Comparison of ENCODE assay signal across 1 cellular context in the genomic region with DNA sequence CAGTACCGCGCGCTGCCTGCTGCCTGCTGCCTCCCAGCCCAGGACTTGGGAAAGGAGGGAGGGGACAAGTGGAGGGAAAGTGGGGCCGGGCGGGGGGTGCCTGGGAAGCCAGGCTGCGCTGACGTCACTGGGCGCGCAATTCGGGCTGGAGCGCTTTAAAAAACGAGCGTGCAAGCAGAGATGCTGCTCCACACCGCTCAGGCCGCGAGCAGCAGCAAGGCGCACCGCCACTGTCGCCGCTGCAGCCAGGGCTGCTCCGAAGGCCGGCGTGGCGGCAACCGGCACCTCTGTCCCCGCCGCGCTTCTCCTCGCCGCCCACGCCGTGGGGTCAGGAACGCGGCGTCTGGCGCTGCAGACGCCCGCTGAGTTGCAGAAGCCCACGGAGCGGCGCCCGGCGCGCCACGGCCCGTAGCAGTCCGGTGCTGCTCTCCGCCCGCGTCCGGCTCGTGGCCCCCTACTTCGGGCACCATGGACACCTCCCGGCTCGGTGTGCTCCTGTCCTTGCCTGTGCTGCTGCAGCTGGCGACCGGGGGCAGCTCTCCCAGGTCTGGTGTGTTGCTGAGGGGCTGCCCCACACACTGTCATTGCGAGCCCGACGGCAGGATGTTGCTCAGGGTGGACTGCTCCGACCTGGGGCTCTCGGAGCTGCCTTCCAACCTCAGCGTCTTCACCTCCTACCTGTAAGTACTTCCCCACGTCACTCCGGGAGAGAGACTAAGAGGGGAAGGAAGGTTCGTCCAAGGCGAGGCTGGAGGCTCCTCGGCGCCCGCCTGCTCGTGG.
TF ChIP-seq lines count a peak whose summit lies in the region.

A gene with protein sequence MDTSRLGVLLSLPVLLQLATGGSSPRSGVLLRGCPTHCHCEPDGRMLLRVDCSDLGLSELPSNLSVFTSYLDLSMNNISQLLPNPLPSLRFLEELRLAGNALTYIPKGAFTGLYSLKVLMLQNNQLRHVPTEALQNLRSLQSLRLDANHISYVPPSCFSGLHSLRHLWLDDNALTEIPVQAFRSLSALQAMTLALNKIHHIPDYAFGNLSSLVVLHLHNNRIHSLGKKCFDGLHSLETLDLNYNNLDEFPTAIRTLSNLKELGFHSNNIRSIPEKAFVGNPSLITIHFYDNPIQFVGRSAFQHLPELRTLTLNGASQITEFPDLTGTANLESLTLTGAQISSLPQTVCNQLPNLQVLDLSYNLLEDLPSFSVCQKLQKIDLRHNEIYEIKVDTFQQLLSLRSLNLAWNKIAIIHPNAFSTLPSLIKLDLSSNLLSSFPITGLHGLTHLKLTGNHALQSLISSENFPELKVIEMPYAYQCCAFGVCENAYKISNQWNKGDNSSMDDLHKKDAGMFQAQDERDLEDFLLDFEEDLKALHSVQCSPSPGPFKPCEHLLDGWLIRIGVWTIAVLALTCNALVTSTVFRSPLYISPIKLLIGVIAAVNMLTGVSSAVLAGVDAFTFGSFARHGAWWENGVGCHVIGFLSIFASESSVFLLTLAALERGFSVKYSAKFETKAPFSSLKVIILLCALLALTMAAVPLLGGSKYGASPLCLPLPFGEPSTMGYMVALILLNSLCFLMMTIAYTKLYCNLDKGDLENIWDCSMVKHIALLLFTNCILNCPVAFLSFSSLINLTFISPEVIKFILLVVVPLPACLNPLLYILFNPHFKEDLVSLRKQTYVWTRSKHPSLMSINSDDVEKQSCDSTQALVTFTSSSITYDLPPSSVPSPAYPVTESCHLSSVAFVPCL (plus strand): TSS at position 186 of the 780 bp plus-strand sequence. CDS start 283 bp downstream, at position 469.

TF ChIP-seq in HepG2, 621 proteins besides CTCF, POLR2A, EP300 and RAD21 (continued from another document and continues in another):
- TF ChIP-seq, protein P1, sequence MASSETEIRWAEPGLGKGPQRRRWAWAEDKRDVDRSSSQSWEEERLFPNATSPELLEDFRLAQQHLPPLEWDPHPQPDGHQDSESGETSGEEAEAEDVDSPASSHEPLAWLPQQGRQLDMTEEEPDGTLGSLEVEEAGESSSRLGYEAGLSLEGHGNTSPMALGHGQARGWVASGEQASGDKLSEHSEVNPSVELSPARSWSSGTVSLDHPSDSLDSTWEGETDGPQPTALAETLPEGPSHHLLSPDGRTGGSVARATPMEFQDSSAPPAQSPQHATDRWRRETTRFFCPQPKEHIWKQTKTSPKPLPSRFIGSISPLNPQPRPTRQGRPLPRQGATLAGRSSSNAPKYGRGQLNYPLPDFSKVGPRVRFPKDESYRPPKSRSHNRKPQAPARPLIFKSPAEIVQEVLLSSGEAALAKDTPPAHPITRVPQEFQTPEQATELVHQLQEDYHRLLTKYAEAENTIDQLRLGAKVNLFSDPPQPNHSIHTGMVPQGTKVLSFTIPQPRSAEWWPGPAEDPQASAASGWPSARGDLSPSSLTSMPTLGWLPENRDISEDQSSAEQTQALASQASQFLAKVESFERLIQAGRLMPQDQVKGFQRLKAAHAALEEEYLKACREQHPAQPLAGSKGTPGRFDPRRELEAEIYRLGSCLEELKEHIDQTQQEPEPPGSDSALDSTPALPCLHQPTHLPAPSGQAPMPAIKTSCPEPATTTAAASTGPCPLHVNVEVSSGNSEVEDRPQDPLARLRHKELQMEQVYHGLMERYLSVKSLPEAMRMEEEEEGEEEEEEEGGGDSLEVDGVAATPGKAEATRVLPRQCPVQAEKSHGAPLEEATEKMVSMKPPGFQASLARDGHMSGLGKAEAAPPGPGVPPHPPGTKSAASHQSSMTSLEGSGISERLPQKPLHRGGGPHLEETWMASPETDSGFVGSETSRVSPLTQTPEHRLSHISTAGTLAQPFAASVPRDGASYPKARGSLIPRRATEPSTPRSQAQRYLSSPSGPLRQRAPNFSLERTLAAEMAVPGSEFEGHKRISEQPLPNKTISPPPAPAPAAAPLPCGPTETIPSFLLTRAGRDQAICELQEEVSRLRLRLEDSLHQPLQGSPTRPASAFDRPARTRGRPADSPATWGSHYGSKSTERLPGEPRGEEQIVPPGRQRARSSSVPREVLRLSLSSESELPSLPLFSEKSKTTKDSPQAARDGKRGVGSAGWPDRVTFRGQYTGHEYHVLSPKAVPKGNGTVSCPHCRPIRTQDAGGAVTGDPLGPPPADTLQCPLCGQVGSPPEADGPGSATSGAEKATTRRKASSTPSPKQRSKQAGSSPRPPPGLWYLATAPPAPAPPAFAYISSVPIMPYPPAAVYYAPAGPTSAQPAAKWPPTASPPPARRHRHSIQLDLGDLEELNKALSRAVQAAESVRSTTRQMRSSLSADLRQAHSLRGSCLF (CRISPR knock-in tag; IDR thresholded peaks at IDR 0.05; ENCODE audit: borderline replicate concordance), result no peak
- TF ChIP-seq SALL1 (CRISPR knock-in tag; IDR thresholded peaks at IDR 0.05) (peak; percentile 63), NR2F1 (CRISPR knock-in tag; IDR thresholded peaks at IDR 0.05) (no peak), TAF15 (IDR thresholded peaks at IDR 0.05; ENCODE audit: low read depth, low read length, poor library complexity, severe bottlenecking) (no peak), ZNF160 (CRISPR knock-in tag; IDR thresholded peaks at IDR 0.05) (no peak; the same call in 1 of the 2 replicates), ZNF253 (CRISPR knock-in tag; IDR thresholded peaks at IDR 0.05; ENCODE audit: borderline replicate concordance) (0 out of 2 replicates have a peak, but pooled peaks have one; percentile 20), ELF1 (CRISPR knock-in tag; IDR thresholded peaks at IDR 0.05) (no peak), ZNF577 (CRISPR knock-in tag; IDR thresholded peaks at IDR 0.05; ENCODE audit: borderline replicate concordance, low read depth) (no peak), ZNF777 (CRISPR knock-in tag; IDR thresholded peaks at IDR 0.05) (peak; percentile 40; the same call in 1 of the 2 replicates), MLLT10 (CRISPR knock-in tag; IDR thresholded peaks at IDR 0.05) (no peak; the same call in 1 of the 2 replicates), ZNF615 (CRISPR knock-in tag; IDR thresholded peaks at IDR 0.05; ENCODE audit: borderline replicate concordance) (no peak), ZNF543 (CRISPR knock-in tag; IDR thresholded peaks at IDR 0.05) (peak; percentile 32; the same call in 1 of the 2 replicates), SOX6 (IDR thresholded peaks at IDR 0.05) (no peak), SOX6 (CRISPR knock-in tag; IDR thresholded peaks at IDR 0.05) (no peak), ZSCAN9 (CRISPR knock-in tag; IDR thresholded peaks at IDR 0.05; ENCODE audit: borderline replicate concordance) (no peak), BRCA1 (CRISPR knock-in tag; IDR thresholded peaks at IDR 0.05) (no peak), ZIK1 (CRISPR knock-in tag; IDR thresholded peaks at IDR 0.05; ENCODE audit: borderline replicate concordance, low read depth) (peak; percentile 43; the same call in 1 of the 2 replicates), NFYC (CRISPR knock-in tag; IDR thresholded peaks at IDR 0.05) (no peak), THAP11 (CRISPR knock-in tag; IDR thresholded peaks at IDR 0.05) (no peak), ZNF274 (CRISPR knock-in tag; IDR thresholded peaks at IDR 0.05) (no peak), TBP (CRISPR knock-in tag; IDR thresholded peaks at IDR 0.05) (no peak), JUNB (CRISPR knock-in tag; IDR thresholded peaks at IDR 0.05; ENCODE audit: borderline replicate concordance) (peak; percentile 31; the same call in 1 of the 2 replicates), ZNF75D (CRISPR knock-in tag; IDR thresholded peaks at IDR 0.05; ENCODE audit: borderline replicate concordance) (no peak), DNMT1 (CRISPR knock-in tag; IDR thresholded peaks at IDR 0.05) (no peak), HOXA7 (CRISPR knock-in tag; IDR thresholded peaks at IDR 0.05) (no peak), CHCHD3 (CRISPR knock-in tag; IDR thresholded peaks at IDR 0.05) (no peak), HIVEP1 (CRISPR knock-in tag; IDR thresholded peaks at IDR 0.05) (no peak), ZNF629 (CRISPR knock-in tag; conservative IDR thresholded peaks at IDR 0.05) (no peak)
- TF ChIP-seq, protein P2, sequence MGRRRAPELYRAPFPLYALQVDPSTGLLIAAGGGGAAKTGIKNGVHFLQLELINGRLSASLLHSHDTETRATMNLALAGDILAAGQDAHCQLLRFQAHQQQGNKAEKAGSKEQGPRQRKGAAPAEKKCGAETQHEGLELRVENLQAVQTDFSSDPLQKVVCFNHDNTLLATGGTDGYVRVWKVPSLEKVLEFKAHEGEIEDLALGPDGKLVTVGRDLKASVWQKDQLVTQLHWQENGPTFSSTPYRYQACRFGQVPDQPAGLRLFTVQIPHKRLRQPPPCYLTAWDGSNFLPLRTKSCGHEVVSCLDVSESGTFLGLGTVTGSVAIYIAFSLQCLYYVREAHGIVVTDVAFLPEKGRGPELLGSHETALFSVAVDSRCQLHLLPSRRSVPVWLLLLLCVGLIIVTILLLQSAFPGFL (CRISPR knock-in tag; IDR thresholded peaks at IDR 0.05), result no peak
- TF ChIP-seq, protein P3, sequence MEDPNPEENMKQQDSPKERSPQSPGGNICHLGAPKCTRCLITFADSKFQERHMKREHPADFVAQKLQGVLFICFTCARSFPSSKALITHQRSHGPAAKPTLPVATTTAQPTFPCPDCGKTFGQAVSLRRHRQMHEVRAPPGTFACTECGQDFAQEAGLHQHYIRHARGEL (CRISPR knock-in tag; IDR thresholded peaks at IDR 0.05), result no peak
- TF ChIP-seq, protein P4, sequence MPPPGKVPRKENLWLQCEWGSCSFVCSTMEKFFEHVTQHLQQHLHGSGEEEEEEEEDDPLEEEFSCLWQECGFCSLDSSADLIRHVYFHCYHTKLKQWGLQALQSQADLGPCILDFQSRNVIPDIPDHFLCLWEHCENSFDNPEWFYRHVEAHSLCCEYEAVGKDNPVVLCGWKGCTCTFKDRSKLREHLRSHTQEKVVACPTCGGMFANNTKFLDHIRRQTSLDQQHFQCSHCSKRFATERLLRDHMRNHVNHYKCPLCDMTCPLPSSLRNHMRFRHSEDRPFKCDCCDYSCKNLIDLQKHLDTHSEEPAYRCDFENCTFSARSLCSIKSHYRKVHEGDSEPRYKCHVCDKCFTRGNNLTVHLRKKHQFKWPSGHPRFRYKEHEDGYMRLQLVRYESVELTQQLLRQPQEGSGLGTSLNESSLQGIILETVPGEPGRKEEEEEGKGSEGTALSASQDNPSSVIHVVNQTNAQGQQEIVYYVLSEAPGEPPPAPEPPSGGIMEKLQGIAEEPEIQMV (CRISPR knock-in tag; IDR thresholded peaks at IDR 0.05; ENCODE audit: low read depth), result no peak
- TF ChIP-seq, protein P5, sequence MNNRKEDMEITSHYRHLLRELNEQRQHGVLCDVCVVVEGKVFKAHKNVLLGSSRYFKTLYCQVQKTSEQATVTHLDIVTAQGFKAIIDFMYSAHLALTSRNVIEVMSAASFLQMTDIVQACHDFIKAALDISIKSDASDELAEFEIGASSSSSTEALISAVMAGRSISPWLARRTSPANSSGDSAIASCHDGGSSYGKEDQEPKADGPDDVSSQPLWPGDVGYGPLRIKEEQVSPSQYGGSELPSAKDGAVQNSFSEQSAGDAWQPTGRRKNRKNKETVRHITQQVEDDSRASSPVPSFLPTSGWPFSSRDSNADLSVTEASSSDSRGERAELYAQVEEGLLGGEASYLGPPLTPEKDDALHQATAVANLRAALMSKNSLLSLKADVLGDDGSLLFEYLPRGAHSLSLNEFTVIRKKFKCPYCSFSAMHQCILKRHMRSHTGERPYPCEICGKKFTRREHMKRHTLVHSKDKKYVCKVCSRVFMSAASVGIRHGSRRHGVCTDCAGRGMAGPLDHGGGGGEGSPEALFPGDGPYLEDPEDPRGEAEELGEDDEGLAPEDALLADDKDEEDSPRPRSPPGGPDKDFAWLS (CRISPR knock-in tag; IDR thresholded peaks at IDR 0.05; ENCODE audit: borderline replicate concordance), result no peak
- TF ChIP-seq, protein P6, sequence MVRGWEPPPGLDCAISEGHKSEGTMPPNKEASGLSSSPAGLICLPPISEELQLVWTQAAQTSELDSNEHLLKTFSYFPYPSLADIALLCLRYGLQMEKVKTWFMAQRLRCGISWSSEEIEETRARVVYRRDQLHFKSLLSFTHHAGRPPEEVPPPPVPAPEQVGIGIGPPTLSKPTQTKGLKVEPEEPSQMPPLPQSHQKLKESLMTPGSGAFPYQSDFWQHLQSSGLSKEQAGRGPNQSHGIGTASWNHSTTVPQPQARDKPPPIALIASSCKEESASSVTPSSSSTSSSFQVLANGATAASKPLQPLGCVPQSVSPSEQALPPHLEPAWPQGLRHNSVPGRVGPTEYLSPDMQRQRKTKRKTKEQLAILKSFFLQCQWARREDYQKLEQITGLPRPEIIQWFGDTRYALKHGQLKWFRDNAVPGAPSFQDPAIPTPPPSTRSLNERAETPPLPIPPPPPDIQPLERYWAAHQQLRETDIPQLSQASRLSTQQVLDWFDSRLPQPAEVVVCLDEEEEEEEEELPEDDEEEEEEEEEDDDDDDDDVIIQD (CRISPR knock-in tag; IDR thresholded peaks at IDR 0.05; ENCODE audit: low read depth), result no peak
- TF ChIP-seq, protein P7, sequence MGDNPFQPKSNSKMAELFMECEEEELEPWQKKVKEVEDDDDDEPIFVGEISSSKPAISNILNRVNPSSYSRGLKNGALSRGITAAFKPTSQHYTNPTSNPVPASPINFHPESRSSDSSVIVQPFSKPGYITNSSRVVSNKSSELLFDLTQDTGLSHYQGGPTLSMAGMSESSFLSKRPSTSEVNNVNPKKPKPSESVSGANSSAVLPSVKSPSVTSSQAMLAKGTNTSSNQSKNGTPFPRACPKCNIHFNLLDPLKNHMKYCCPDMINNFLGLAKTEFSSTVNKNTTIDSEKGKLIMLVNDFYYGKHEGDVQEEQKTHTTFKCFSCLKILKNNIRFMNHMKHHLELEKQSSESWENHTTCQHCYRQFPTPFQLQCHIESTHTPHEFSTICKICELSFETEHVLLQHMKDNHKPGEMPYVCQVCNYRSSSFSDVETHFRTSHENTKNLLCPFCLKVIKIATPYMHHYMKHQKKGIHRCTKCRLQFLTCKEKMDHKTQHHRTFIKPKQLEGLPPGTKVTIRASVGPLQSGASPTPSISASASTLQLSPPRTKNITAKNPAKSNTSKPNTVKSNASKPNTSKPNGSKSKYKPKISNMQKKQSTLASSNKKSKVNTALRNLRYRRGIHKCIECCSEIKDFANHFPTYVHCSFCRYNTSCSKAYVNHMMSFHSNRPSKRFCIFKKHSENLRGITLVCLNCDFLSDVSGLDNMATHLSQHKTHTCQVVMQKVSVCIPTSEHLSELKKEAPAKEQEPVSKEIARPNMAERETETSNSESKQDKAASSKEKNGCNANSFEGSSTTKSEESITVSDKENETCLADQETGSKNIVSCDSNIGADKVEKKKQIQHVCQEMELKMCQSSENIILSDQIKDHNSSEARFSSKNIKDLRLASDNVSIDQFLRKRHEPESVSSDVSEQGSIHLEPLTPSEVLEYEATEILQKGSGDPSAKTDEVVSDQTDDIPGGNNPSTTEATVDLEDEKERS (CRISPR knock-in tag; IDR thresholded peaks at IDR 0.05), result peak; percentile 38; the same call in 1 of the 2 replicates
- TF ChIP-seq, protein P8, sequence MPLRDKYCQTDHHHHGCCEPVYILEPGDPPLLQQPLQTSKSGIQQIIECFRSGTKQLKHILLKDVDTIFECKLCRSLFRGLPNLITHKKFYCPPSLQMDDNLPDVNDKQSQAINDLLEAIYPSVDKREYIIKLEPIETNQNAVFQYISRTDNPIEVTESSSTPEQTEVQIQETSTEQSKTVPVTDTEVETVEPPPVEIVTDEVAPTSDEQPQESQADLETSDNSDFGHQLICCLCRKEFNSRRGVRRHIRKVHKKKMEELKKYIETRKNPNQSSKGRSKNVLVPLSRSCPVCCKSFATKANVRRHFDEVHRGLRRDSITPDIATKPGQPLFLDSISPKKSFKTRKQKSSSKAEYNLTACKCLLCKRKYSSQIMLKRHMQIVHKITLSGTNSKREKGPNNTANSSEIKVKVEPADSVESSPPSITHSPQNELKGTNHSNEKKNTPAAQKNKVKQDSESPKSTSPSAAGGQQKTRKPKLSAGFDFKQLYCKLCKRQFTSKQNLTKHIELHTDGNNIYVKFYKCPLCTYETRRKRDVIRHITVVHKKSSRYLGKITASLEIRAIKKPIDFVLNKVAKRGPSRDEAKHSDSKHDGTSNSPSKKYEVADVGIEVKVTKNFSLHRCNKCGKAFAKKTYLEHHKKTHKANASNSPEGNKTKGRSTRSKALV (CRISPR knock-in tag; IDR thresholded peaks at IDR 0.05), result no peak
